17 cellular contexts compared by ENCODE assay signal in the genomic region with DNA sequence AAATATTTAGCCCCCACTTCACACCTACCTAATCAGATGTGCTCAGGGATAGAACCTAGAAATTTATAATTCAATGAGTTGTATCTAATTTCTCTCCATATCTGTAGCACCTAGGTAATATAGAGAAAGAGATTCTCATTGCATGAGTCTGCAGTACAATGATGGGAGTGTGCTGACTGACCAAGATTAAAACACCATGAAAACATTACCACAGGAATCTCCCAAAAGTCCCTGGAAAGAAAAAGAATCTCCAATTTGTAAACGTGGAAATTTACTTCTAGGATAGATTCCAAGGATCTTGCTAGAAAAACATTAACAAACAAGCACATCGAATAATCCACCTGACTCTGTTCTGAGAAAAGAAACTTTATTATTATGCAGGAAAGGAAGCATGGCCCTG. TPM values are rescaled to one million over a fixed set of nuclear protein-coding genes. Genes with fewer than 3 reads are reported as not detected.
"Had no signal": no experiment of that assay in that cellular context is flagged by ENCODE, and none has a peak within 500 bp of the region (broad histone marks: within the 10 kb centered on the region; RNA-seq: fewer than 3 reads in every experiment).

No MANE protein-coding gene starts in this region.

- H3K4me2 ChIP-seq: SK-N-SH, smooth muscle cell had no signal

- ATAC-seq: activated CD4-positive, alpha-beta T cell treated with anti-CD3 and anti-CD28 coated beads for 36 hours; activated CD8-positive, alpha-beta memory T cell treated with anti-CD3 and anti-CD28 coated beads, Interleukin-2, amount 10 ng/mL, durations not matched to agents 7 days and 5 days; right cardiac atrium; upper lobe of right lung had no signal

- H3K27ac ChIP-seq: adrenal gland, brain microvascular endothelial cell, thoracic aorta, upper lobe of right lung, WERI-Rb-1 had no signal

- DNase-seq: activated CD4-positive, alpha-beta memory T cell treated with anti-CD3 and anti-CD28 coated beads for 36 hours; activated CD4-positive, alpha-beta T cell treated with anti-CD3 and anti-CD28 coated beads for 36 hours; activated CD8-positive, alpha-beta memory T cell treated with anti-CD3 and anti-CD28 coated beads, Interleukin-2, amount 10 ng/mL, durations not matched to agents 7 days and 5 days; activated naive CD4-positive, alpha-beta T cell treated with anti-CD3 and anti-CD28 coated beads, Interleukin-2, amount 50 U/mL, for 16 hours; activated T-cell treated with anti-CD3 and anti-CD28 coated beads, Interleukin-2, amount 50 U/mL, for 24 hours; adrenal gland; brain microvascular endothelial cell; hippocampal formation; nephron progenitor cell; occipital lobe; right cardiac atrium; SK-N-SH; T-helper 1 cell; upper lobe of right lung; WERI-Rb-1 had no signal

- H3K27me3 ChIP-seq: adrenal gland, brain microvascular endothelial cell, upper lobe of right lung had no signal

- H3K9me3 ChIP-seq: adrenal gland, SK-N-SH, thoracic aorta, upper lobe of right lung had no signal

- H3K4me1 ChIP-seq: adrenal gland, upper lobe of right lung had no signal

- H3K4me3 ChIP-seq: adrenal gland, smooth muscle cell, thoracic aorta, upper lobe of right lung had no signal

- H3K36me3 ChIP-seq: adrenal gland, brain microvascular endothelial cell, thoracic aorta, upper lobe of right lung, WERI-Rb-1 had no signal

- H3K9ac ChIP-seq: SK-N-SH had no signal

RNA-seq across cellular contexts. Expression of a gene that starts 45.0 kb away (rescaled TPM):
- total RNA-seq: activated CD4-positive, alpha-beta memory T cell treated with anti-CD3 and anti-CD28 coated beads for 36 hours; activated CD4-positive, alpha-beta T cell treated with anti-CD3 and anti-CD28 coated beads for 36 hours; activated CD8-positive, alpha-beta memory T cell treated with anti-CD3 and anti-CD28 coated beads, Interleukin-2, amount 10 ng/mL, durations not matched to agents 7 days and 5 days had no signal
